11 cellular contexts compared by ENCODE assay signal in genomic region chr12:46402451-46402850, GRCh38. TPM values are rescaled to one million over a fixed set of nuclear protein-coding genes. Genes with fewer than 3 reads are reported as not detected.
DNase-seq lines count a peak whose midpoint lies in the region; ATAC-seq and TF ChIP-seq lines count a peak whose summit lies in the region.
"Had no signal": no experiment of that assay in that cellular context is flagged by ENCODE, and none has a peak within 500 bp of the region (broad histone marks: within the 10 kb centered on the region; RNA-seq: fewer than 3 reads in every experiment).

No MANE protein-coding gene starts in this region.

- H3K4me3 Mint-ChIP-seq in osteocyte (ENCODE audit: unreplicated experiment) = no peak overlapping the region
- H3K4me3 Mint-ChIP-seq: endodermal cell, T-cell had no signal

- H3K4me1 ChIP-seq in PC-3 (ENCODE audit: insufficient read depth, low read length) (peaks cover 28% of the 10 kb centered on the region), esophagus squamous epithelium (peaks cover 12 to 36% (median 19%) of the 10 kb centered on the region in 3 donors)

- H3K4me1 Mint-ChIP-seq in osteocyte (ENCODE audit: unreplicated experiment) = peaks cover 51% of the 10 kb centered on the region

- no peak for TF ChIP-seq POLR2A in esophagus squamous epithelium (IDR thresholded peaks at IDR 0.05)

- H3K9me2 ChIP-seq in PC-3 (replicated peaks; ENCODE audit: low read length) = no peaks in the 10 kb centered on the region

- no TSS peak for BruUV-seq in PC-3 (replicated peaks; lab: Mats Ljungman, UMichigan)

- H3K27me3 ChIP-seq in PC-3 (ENCODE audit: low read length) (no peaks in the 10 kb centered on the region), esophagus squamous epithelium (no peaks in the 10 kb centered on the region)

- H2AFZ ChIP-seq in PC-3 (ENCODE audit: low read length) = no peak overlapping the region

- no peaks in the 10 kb centered on the region for H3K27me3 Mint-ChIP-seq in osteocyte (ENCODE audit: unreplicated experiment)
- H3K27me3 Mint-ChIP-seq: T-cell had no signal

- no peaks in the 10 kb centered on the region for H4K20me1 ChIP-seq in PC-3 (ENCODE audit: low read length)

- intact Hi-C loops in PC-3 (cut with micrococcal nuclease) = loop anchor here (1.0 to 2.0 kb wide), 2 partner anchors 16 to 28 kb away; no protein-coding TSS in a partner anchor
- intact Hi-C loops in esophagus squamous epithelium (cut with DNase I) = no loop called here

- H3K27ac Mint-ChIP-seq in osteocyte (ENCODE audit: unreplicated experiment) = peak overlapping the region; percentile 80
- H3K27ac Mint-ChIP-seq: endodermal cell, T-cell had no signal

- WGBS in esophagus squamous epithelium, 2 donors = 28 to 32% methylated on average over 2 of the region's 2 CpGs

- POLR2A ChIA-PET in PC-3 (lab: Charles Lee; ENCODE audit: unreplicated experiment) = interaction anchor here (0.6 to 1.7 kb wide), 5 partner anchors 11 to 214 kb away, joined by 3 to 9 read pairs (median 4); no protein-coding TSS in a partner anchor

- H3K9ac ChIP-seq in PC-3 (ENCODE audit: low read length) = peak overlapping the region; percentile 17; the same call in 1 of the 2 replicates

- CTCF ChIA-PET in PC-3 (lab: Charles Lee) = interaction anchor here (0.6 to 0.7 kb wide), 2 partner anchors 29 to 1304 kb away, joined by 3 to 6 read pairs; partner anchors contain the start of gene RPAP3

- H3K4me2 ChIP-seq in PC-3 (ENCODE audit: low read length) = peak overlapping the region; percentile 43

- peak; percentile 95 for ATAC-seq in PC-3
- no peak for ATAC-seq in GM21515 (IDR thresholded peaks at IDR 0.05; ENCODE audit: unreplicated experiment)
- ATAC-seq in GM18868 (IDR thresholded peaks at IDR 0.05; ENCODE audit: unreplicated experiment) = no peak

- H3F3A ChIP-seq in PC-3 (ENCODE audit: low read length, unreplicated experiment) = peaks cover 4% of the 10 kb centered on the region

- H3K4me3 ChIP-seq in AG09309 (ENCODE audit: control insufficient read depth, low read depth, low read length) (no peak overlapping the region), PC-3 (ENCODE audit: low read length) (no peak overlapping the region), esophagus squamous epithelium (no peak overlapping the region)

- H3K36me3 ChIP-seq in PC-3 (ENCODE audit: low read depth, low read length) = no peaks in the 10 kb centered on the region
- H3K36me3 ChIP-seq in esophagus squamous epithelium = no peaks in the 10 kb centered on the region

- DNase-seq in AG09309 (ENCODE audit: low read depth) (peak; percentile 97), PC-3 (peak; percentile 80), esophagus squamous epithelium (lab: John Stamatoyannopoulos, UW) (no peak), osteocyte (ENCODE audit: extremely low spot score, unreplicated experiment) (no peak), NCI-H2171 treated with DMSO at 0.1 percent for 48 hours (lab: John Stamatoyannopoulos, UW) (no peak), NCI-H2196 treated with DMSO at 0.1 percent for 48 hours (lab: John Stamatoyannopoulos, UW; ENCODE audit: unreplicated experiment) (no peak)
- DNase-seq: NCI-H2081 treated with DMSO at 0.1 percent for 48 hours, T-cell had no signal

- H3K9me3 ChIP-seq in PC-3 (ENCODE audit: low read length) = no peaks in the 10 kb centered on the region
- H3K9me3 ChIP-seq in esophagus squamous epithelium = no peaks in the 10 kb centered on the region

- no peaks in the 10 kb centered on the region for H3K79me2 ChIP-seq in PC-3 (ENCODE audit: low read length)

- H3K27ac ChIP-seq in PC-3 (ENCODE audit: low read length) = peak overlapping the region; percentile 66
- peak overlapping the region in 3 of 4 donors; percentile 45 to 55 (median 53) for H3K27ac ChIP-seq in esophagus squamous epithelium

- TF ChIP-seq CTCF in AG09309 (IDR thresholded peaks at IDR 0.05; ENCODE audit: control insufficient read depth, insufficient read depth, low read depth, low read length, missing control alignments) = no peak
- TF ChIP-seq CTCF in PC-3 (conservative IDR thresholded peaks at IDR 0.05; ENCODE audit: low read depth, low read length) = no peak
- TF ChIP-seq CTCF in esophagus squamous epithelium (IDR thresholded peaks at IDR 0.05) = no peak
- TF ChIP-seq CTCF in osteocyte (IDR thresholded peaks at IDR 0.05) = no peak

- H3K9me3 Mint-ChIP-seq in osteocyte (ENCODE audit: unreplicated experiment) = peaks cover 14% of the 10 kb centered on the region

- H3K36me3 Mint-ChIP-seq in osteocyte (ENCODE audit: unreplicated experiment) = peaks cover 17% of the 10 kb centered on the region
- H3K36me3 Mint-ChIP-seq: T-cell had no signal

RNA-seq across cellular contexts. Expression of gene SLC38A2, which starts 29.9 kb away (rescaled TPM):
- total RNA-seq in PC-3 (2014; rRNA removed) (214 and 232 TPM in 2 replicates), esophagus squamous epithelium (100 to 1,000 TPM; 242 to 468 (median 286) TPM), osteocyte (754 and 795 TPM in 2 replicates)

Comparison
In these comparisons a context has a peak if more than half of its experiments do, and no peak if none do; other contexts are left out.
1. DNase-seq: peak in AG09309 (single experiment) and PC-3 (single experiment); none in esophagus squamous epithelium (single experiment), osteocyte (single experiment), NCI-H2171 treated with DMSO at 0.1 percent for 48 hours (single experiment) and NCI-H2196 treated with DMSO at 0.1 percent for 48 hours (single experiment).